12 cellular contexts compared by ENCODE assay signal in genomic region chr2:203019142-203019541, GRCh38. TPM values are rescaled to one million over a fixed set of nuclear protein-coding genes. Genes with fewer than 3 reads are reported as not detected.
DNase-seq lines count a peak whose midpoint lies in the region; ATAC-seq and TF ChIP-seq lines count a peak whose summit lies in the region.
"Had no signal": no experiment of that assay in that cellular context is flagged by ENCODE, and none has a peak within 500 bp of the region (broad histone marks: within the 10 kb centered on the region; RNA-seq: fewer than 3 reads in every experiment).

No MANE protein-coding gene starts in this region.

- intact Hi-C loops in tibial artery (cut with DNase I; ENCODE audit: low total_unique reads) = loop anchor here (10.0 kb wide), 1 partner anchor 384 kb away; the partner anchor contains the start of gene FAM117B

- H3K36me3 ChIP-seq in SK-N-SH (replicated peaks in 1 of 2; ENCODE audit: control insufficient read depth in 1 of 2, insufficient read depth in 2 of 2, low read length in 1 of 2) = peaks cover 0 to 11% of the 10 kb centered on the region in 2 experiments
- no peaks in the 10 kb centered on the region for H3K36me3 ChIP-seq in brain microvascular endothelial cell (replicated peaks)
- H3K36me3 ChIP-seq in tibial artery = no peaks in the 10 kb centered on the region
- H3K36me3 ChIP-seq: adrenal gland had no signal

- H3K27me3 ChIP-seq in SK-N-SH (ENCODE audit: insufficient read depth) = no peaks in the 10 kb centered on the region
- no peaks in the 10 kb centered on the region for H3K27me3 ChIP-seq in brain microvascular endothelial cell (replicated peaks)
- H3K27me3 ChIP-seq in tibial artery = no peaks in the 10 kb centered on the region
- H3K27me3 ChIP-seq: adrenal gland had no signal

- H3K9me3 ChIP-seq in SK-N-SH = no peaks in the 10 kb centered on the region
- H3K9me3 ChIP-seq in tibial artery = no peaks in the 10 kb centered on the region
- H3K9me3 ChIP-seq: adrenal gland had no signal

- H3K79me2 ChIP-seq in SK-N-SH (ENCODE audit: insufficient read depth) = peaks cover 93% of the 10 kb centered on the region

- H3K9me2 ChIP-seq in SK-N-SH = no peaks in the 10 kb centered on the region

- H3K4me1 ChIP-seq in SK-N-SH (ENCODE audit: control insufficient read depth in 1 of 2, insufficient read depth in 2 of 2, low read depth in 1 of 2, low read length in 1 of 2) (peaks cover 7 to 8% of the 10 kb centered on the region in 2 experiments; a peak in 2 of 4 replicates), tibial artery (peaks cover 0 to 50% (median 8%) of the 10 kb centered on the region in 4 donors)

- peak overlapping the region; percentile 80 for H3K4me2 ChIP-seq in SK-N-SH

- CTCF ChIA-PET in SK-N-SH (lab: Yijun Ruan, JAX) = no interaction called here

- TF ChIP-seq EP300 in SK-N-SH (IDR thresholded peaks at IDR 0.05; ENCODE audit: borderline replicate concordance in 1 of 2, low read depth in 1 of 2, low read length in 1 of 2) = no peak

- H3K27ac ChIP-seq in SK-N-SH (ENCODE audit: low read depth in 2 of 2, low read length in 1 of 2) (no peak overlapping the region), brain microvascular endothelial cell (no peak overlapping the region), tibial artery (peak overlapping the region; percentile 94 to 97)

- WGBS in SK-N-SH (ENCODE audit: low lambda C conversion rate) = 97% methylated on average over 2 of the region's 2 CpGs

- H3F3A ChIP-seq in SK-N-SH (replicated peaks; ENCODE audit: insufficient read depth) = peaks cover 5% of the 10 kb centered on the region

- TF ChIP-seq RAD21 in SK-N-SH (IDR thresholded peaks at IDR 0.05; ENCODE audit: low read length) = no peak

- in situ Hi-C loops in brain microvascular endothelial cell (cut with HindIII; ENCODE audit: low pct_ligation_motif_present, low sequenced_read_pairs) = no loop called here

- TF ChIP-seq CTCF in SK-N-SH (IDR thresholded peaks at IDR 0.05) = 0 out of 2 replicates have a peak, but pooled peaks have one; percentile 8
- TF ChIP-seq CTCF in brain microvascular endothelial cell (IDR thresholded peaks at IDR 0.05; ENCODE audit: low read depth, low read length, missing control alignments) = no peak
- TF ChIP-seq CTCF in tibial artery (IDR thresholded peaks at IDR 0.05) = peak in 1 of 2 experiments; percentile 14

- H4K20me1 ChIP-seq in SK-N-SH (ENCODE audit: insufficient read depth) = peaks cover 8% of the 10 kb centered on the region; the same call in 1 of the 2 replicates

- POLR2A ChIA-PET in SK-N-SH (lab: Yijun Ruan, JAX) = no interaction called here

- no peak overlapping the region for H2AFZ ChIP-seq in SK-N-SH (ENCODE audit: low read depth)

- DNase-seq in SK-N-SH = no peak
- no peak for DNase-seq in brain microvascular endothelial cell
- peak; percentile 12 for DNase-seq in medulla oblongata (ENCODE audit: extremely low spot score)
- no peak for DNase-seq in tibial artery
- DNase-seq in left lobe of liver (ENCODE audit: low spot score) = no peak
- DNase-seq in SW 1271 (lab: John Stamatoyannopoulos, UW) = no peak
- no peak for DNase-seq in DMS53 (lab: John Stamatoyannopoulos, UW)
- DNase-seq: adrenal gland, Kasumi-1, NCI-H345 had no signal

- peak overlapping the region; percentile 7 to 45; a peak in 2 of 4 replicates for H3K4me3 ChIP-seq in SK-N-SH (ENCODE audit: low read depth in 2 of 2, low read length in 1 of 2)
- peak overlapping the region; percentile 21 for H3K4me3 ChIP-seq in brain microvascular endothelial cell (ENCODE audit: low read depth, low read length)
- H3K4me3 ChIP-seq in tibial artery = peak overlapping the region; percentile 91 to 92
- H3K4me3 ChIP-seq: lung had no signal

- no peak overlapping the region for H3K9ac ChIP-seq in SK-N-SH

- no peak for ATAC-seq in SK-N-SH treated with all-trans-retinoic acid at 6 μM for 48 hours
- ATAC-seq in left lobe of liver = no peak

TF ChIP-seq in SK-N-SH, 30 proteins besides CTCF, POLR2A, EP300 and RAD21 (continues in another document):
- TF ChIP-seq MEF2A (IDR thresholded peaks at IDR 0.05; ENCODE audit: borderline replicate concordance, low read depth) = no peak
- no peak for TF ChIP-seq USF2 (IDR thresholded peaks at IDR 0.05; ENCODE audit: borderline replicate concordance, low read depth, low read length)
- no peak for TF ChIP-seq USF1 (IDR thresholded peaks at IDR 0.05; ENCODE audit: borderline replicate concordance, low read depth)

TF ChIP-seq in SK-N-SH treated with all-trans-retinoic acid at 6 μM for 48 hours, 23 proteins besides CTCF, POLR2A, EP300 and RAD21:
- TF ChIP-seq ZFP30 (CRISPR knock-in tag; IDR thresholded peaks at IDR 0.05) = no peak
- TF ChIP-seq OSR1 (CRISPR knock-in tag; IDR thresholded peaks at IDR 0.05) = no peak
- TF ChIP-seq TSHZ2 (CRISPR knock-in tag; IDR thresholded peaks at IDR 0.05) = no peak
- no peak for TF ChIP-seq CSRNP3 (CRISPR knock-in tag; IDR thresholded peaks at IDR 0.05)
- no peak for TF ChIP-seq ZFP3 (CRISPR knock-in tag; IDR thresholded peaks at IDR 0.05)
- TF ChIP-seq CSDC2 (CRISPR knock-in tag; IDR thresholded peaks at IDR 0.05) = no peak
- TF ChIP-seq ZNF8 (CRISPR knock-in tag; IDR thresholded peaks at IDR 0.05) = no peak
- no peak for TF ChIP-seq ARNTL (CRISPR knock-in tag; IDR thresholded peaks at IDR 0.05; ENCODE audit: borderline replicate concordance, low read depth)
- TF ChIP-seq CREB5 (CRISPR knock-in tag; IDR thresholded peaks at IDR 0.05; ENCODE audit: low read depth) = no peak
- no peak for TF ChIP-seq TOX (CRISPR knock-in tag; IDR thresholded peaks at IDR 0.05; ENCODE audit: borderline replicate concordance)
- no peak for TF ChIP-seq ISL1 (CRISPR knock-in tag; IDR thresholded peaks at IDR 0.05)
- no peak for TF ChIP-seq POU6F1 (CRISPR knock-in tag; IDR thresholded peaks at IDR 0.05; ENCODE audit: borderline replicate concordance, low read depth)

RNA-seq across cellular contexts. Expression of gene NBEAL1, which starts 4.5 kb away (rescaled TPM):
- 3.3 and 6.2 TPM in 2 replicates for polyA plus RNA-seq in SK-N-SH (2012; rRNA removed)
- 5.0 and 7.0 TPM in 2 replicates for polyA plus RNA-seq in SK-N-SH (2012; cell fraction: cytosol; rRNA removed)
- polyA plus RNA-seq in SK-N-SH (2012; cell fraction: nucleus; rRNA removed) = 3.2 and 4.5 TPM in 2 replicates
- total RNA-seq in left lobe of liver = 19.9 TPM

Comparison
In these comparisons a context has a peak if more than half of its experiments do, and no peak if none do; other contexts are left out.
1. H3K27ac ChIP-seq: peak in tibial artery (2 of 2); none in SK-N-SH (0 of 2) and brain microvascular endothelial cell (single experiment).
2. H3K4me3 ChIP-seq: peak in every context shown above with its lines; median percentile 92 in tibial artery; 26 in SK-N-SH; 21 in brain microvascular endothelial cell.